Comparison of ENCODE assay signal across 20 cellular contexts in the genomic region with DNA sequence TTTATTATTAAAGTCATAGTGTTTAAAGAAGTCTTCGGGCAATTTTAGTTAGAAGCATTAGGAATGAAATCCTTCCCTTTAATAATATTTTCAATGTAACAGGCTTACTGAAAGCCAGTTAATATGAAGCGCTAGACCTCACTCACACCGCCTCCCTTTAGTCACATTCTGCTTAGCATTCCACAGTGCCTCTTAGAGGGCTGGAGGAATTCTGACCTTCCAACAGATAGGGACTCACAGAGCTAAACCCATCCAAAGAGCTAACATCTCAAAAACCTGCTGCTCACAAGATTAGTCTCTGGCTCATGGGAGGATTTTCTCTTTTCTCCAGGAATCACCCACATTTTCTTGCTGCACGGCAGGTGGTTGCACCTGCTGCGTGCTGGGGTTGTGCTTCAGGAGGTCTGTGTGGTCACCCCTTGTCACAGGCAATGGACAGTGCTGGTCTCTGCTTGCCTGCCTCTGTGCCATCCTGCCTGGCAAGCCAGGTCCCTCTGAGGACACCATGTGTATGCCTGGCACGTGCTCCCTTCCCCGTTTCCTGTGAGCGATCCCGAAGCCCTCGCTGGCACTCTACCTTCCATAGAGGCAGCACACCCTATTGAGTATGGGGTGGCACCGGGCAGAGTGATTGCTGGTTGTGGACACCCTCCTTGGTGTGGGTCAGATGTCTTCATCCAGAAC.
DNase-seq lines count a peak whose midpoint lies in the region; ATAC-seq, FAIRE-seq and TF ChIP-seq lines count a peak whose summit lies in the region.
"Had no signal": no experiment of that assay in that cellular context is flagged by ENCODE, and none has a peak within 500 bp of the region (broad histone marks: within the 10 kb centered on the region; RNA-seq: fewer than 3 reads in every experiment).

No MANE protein-coding gene starts in this region.

- peak; percentile 17 for TF ChIP-seq CTCF in D721Med (IDR thresholded peaks at IDR 0.05; ENCODE audit: insufficient read depth, missing control alignments)
- no peak for TF ChIP-seq CTCF in WERI-Rb-1 (IDR thresholded peaks at IDR 0.05; ENCODE audit: low read depth, low read length)
- no peak for TF ChIP-seq CTCF in smooth muscle cell (IDR thresholded peaks at IDR 0.05; ENCODE audit: borderline replicate concordance, insufficient read depth, poor library complexity, severe bottlenecking)

- H3K36me3 Mint-ChIP-seq in activated naive CD4-positive, alpha-beta T cell treated with anti-CD3 and anti-CD28 coated beads, Interleukin-2, amount 50 U/mL, for 72 hours, result no peaks in the 10 kb centered on the region

- no peak overlapping the region for H2AK5ac ChIP-seq in mesenchymal stem cell (ENCODE audit: low read length, severe bottlenecking)

- H4K8ac ChIP-seq in mesenchymal stem cell (ENCODE audit: low read length), result no peak overlapping the region

- peak overlapping the region; percentile 11 to 55 for H3K18ac ChIP-seq in mesenchymal stem cell (ENCODE audit: low read depth in 1 of 2, low read length in 2 of 2)

- H3K79me2 ChIP-seq in smooth muscle cell (ENCODE audit: low read depth), result no peaks in the 10 kb centered on the region

- no peak overlapping the region for H2BK5ac ChIP-seq in mesenchymal stem cell (ENCODE audit: low read depth, low read length, poor library complexity, severe bottlenecking)

- no peak overlapping the region for H3K27ac Mint-ChIP-seq in activated naive CD4-positive, alpha-beta T cell treated with anti-CD3 and anti-CD28 coated beads, Interleukin-2, amount 50 U/mL, for 72 hours
- H3K27ac Mint-ChIP-seq: CD4-positive, alpha-beta T cell; HFFc6 had no signal

- H2BK15ac ChIP-seq in mesenchymal stem cell (ENCODE audit: low read depth, poor library complexity, severe bottlenecking), result no peak overlapping the region

- no peaks in the 10 kb centered on the region for H3K79me1 ChIP-seq in mesenchymal stem cell (replicated peaks; ENCODE audit: low read length, poor library complexity, severe bottlenecking)

- no peaks in the 10 kb centered on the region for H4K20me1 ChIP-seq in smooth muscle cell (ENCODE audit: low read depth)

- ATAC-seq in GM21381 (IDR thresholded peaks at IDR 0.05; ENCODE audit: unreplicated experiment), result no peak
- ATAC-seq in activated naive CD4-positive, alpha-beta T cell treated with anti-CD3 and anti-CD28 coated beads, Interleukin-2, amount 50 U/mL, for 72 hours, result no peak
- ATAC-seq: A549 had no signal

- H2BK120ac ChIP-seq in mesenchymal stem cell (ENCODE audit: low read depth, low read length), result no peak overlapping the region

- FAIRE-seq in D721Med (lab: Jason Lieb, UNC), result no peak
- FAIRE-seq: A549, GM12892, GM18507 had no signal

- WGBS in mesenchymal stem cell, result 96% methylated on average over 11 of the region's 11 CpGs
- 93% methylated on average over 11 of the region's 11 CpGs for WGBS in smooth muscle cell (ENCODE audit: low lambda C conversion rate)

- H3K14ac ChIP-seq in mesenchymal stem cell (ENCODE audit: low read length in 2 of 2), result no peak overlapping the region

- H2AFZ ChIP-seq in mesenchymal stem cell (ENCODE audit: low read depth, low read length) (no peak overlapping the region), smooth muscle cell (ENCODE audit: low read depth) (no peak overlapping the region)

- H3K9me3 Mint-ChIP-seq in activated naive CD4-positive, alpha-beta T cell treated with anti-CD3 and anti-CD28 coated beads, Interleukin-2, amount 50 U/mL, for 72 hours, result peaks cover 8 to 18% of the 10 kb centered on the region in 2 donors
- H3K9me3 Mint-ChIP-seq: CD4-positive, alpha-beta T cell; HFFc6 had no signal

- peak overlapping the region; percentile 52 for H4K91ac ChIP-seq in mesenchymal stem cell (ENCODE audit: low read length)

- no peak overlapping the region for H3K23ac ChIP-seq in mesenchymal stem cell (ENCODE audit: low read length in 2 of 2)

- H3K4me3 ChIP-seq in WERI-Rb-1 (ENCODE audit: low read depth, low read length), result peak overlapping the region; percentile 25
- no peak overlapping the region for H3K4me3 ChIP-seq in mesenchymal stem cell (ENCODE audit: insufficient read depth in 1 of 2, low read depth in 1 of 2, low read length in 2 of 2)
- no peak overlapping the region for H3K4me3 ChIP-seq in smooth muscle cell
- H3K4me3 ChIP-seq: A549 had no signal

- peak; percentile 36 for DNase-seq in D721Med (ENCODE audit: insufficient read length, low spot score)
- DNase-seq in WERI-Rb-1, result peak; percentile 39
- DNase-seq in mesenchymal stem cell, result no peak
- DNase-seq in smooth muscle cell (lab: John Stamatoyannopoulos, UW; ENCODE audit: unreplicated experiment), result no peak
- no peak for DNase-seq in activated naive CD4-positive, alpha-beta T cell treated with anti-CD3 and anti-CD28 coated beads, Interleukin-2, amount 50 U/mL, for 72 hours (ENCODE audit: low spot score in 2 of 2)
- no peak for DNase-seq in GDM1 (lab: John Stamatoyannopoulos, UW)
- DNase-seq: Calu3; CD4-positive, alpha-beta T cell; DMS53; H7; HFFc6; NCI-H1694 treated with DMSO at 0.1 percent for 48 hours; NCI-H510A; NCI-H748 treated with DMSO at 0.1 percent for 48 hours; SHP77 had no signal

- H3K27me3 ChIP-seq in WERI-Rb-1 (ENCODE audit: insufficient read depth, low read depth, severe bottlenecking), result no peaks in the 10 kb centered on the region
- no peaks in the 10 kb centered on the region for H3K27me3 ChIP-seq in mesenchymal stem cell (ENCODE audit: control insufficient read depth in 1 of 2, insufficient read depth in 1 of 2, low read length in 2 of 2)
- no peaks in the 10 kb centered on the region for H3K27me3 ChIP-seq in smooth muscle cell (ENCODE audit: low read depth)

- H2BK12ac ChIP-seq in mesenchymal stem cell (ENCODE audit: low read length in 2 of 2), result peak overlapping the region in 1 of 2 experiments; percentile 31

- H3K4ac ChIP-seq in mesenchymal stem cell (ENCODE audit: low read depth in 1 of 2, low read length in 2 of 2), result no peak overlapping the region

- H3F3A ChIP-seq in smooth muscle cell (ENCODE audit: low read depth), result peaks cover 14% of the 10 kb centered on the region

- H3K27ac ChIP-seq in WERI-Rb-1 (peak overlapping the region; percentile 56), mesenchymal stem cell (ENCODE audit: low read length, poor library complexity, severe bottlenecking) (no peak overlapping the region), smooth muscle cell (ENCODE audit: low read depth) (peak overlapping the region; percentile 20)
- H3K27ac ChIP-seq: A549, KMS-11 had no signal

- H3K9me3 ChIP-seq in WERI-Rb-1 (ENCODE audit: severe bottlenecking), result no peaks in the 10 kb centered on the region
- no peaks in the 10 kb centered on the region for H3K9me3 ChIP-seq in mesenchymal stem cell (ENCODE audit: control insufficient read depth, low read length)
- H3K9me3 ChIP-seq in smooth muscle cell (replicated peaks; ENCODE audit: low read depth), result no peaks in the 10 kb centered on the region
- H3K9me3 ChIP-seq: A549 had no signal

- H3K36me3 ChIP-seq in WERI-Rb-1 (no peaks in the 10 kb centered on the region), mesenchymal stem cell (ENCODE audit: control insufficient read depth in 1 of 2, insufficient read depth in 2 of 2, low read depth in 1 of 2, low read length in 2 of 2) (no peaks in the 10 kb centered on the region), smooth muscle cell (ENCODE audit: low read depth) (no peaks in the 10 kb centered on the region)

- H3K4me2 ChIP-seq in mesenchymal stem cell (ENCODE audit: low read length, poor library complexity, severe bottlenecking) (no peak overlapping the region), smooth muscle cell (peak overlapping the region; percentile 74)
- H3K4me2 ChIP-seq: A549, KMS-11 had no signal

- H3K9ac ChIP-seq in mesenchymal stem cell (ENCODE audit: low read length), result no peak overlapping the region
- H3K9ac ChIP-seq in smooth muscle cell (ENCODE audit: low read depth), result no peak overlapping the region
- H3K9ac ChIP-seq: KMS-11 had no signal

- no peaks in the 10 kb centered on the region for H3K4me1 ChIP-seq in mesenchymal stem cell (ENCODE audit: control insufficient read depth, insufficient read depth, low read depth, low read length)
- peaks cover 12% of the 10 kb centered on the region for H3K4me1 ChIP-seq in smooth muscle cell (ENCODE audit: low read depth)

Comparison
In these comparisons a context has a peak if more than half of its experiments do, and no peak if none do; other contexts are left out.
1. DNase-seq: peak in D721Med (single experiment) and WERI-Rb-1 (single experiment); none in mesenchymal stem cell (single experiment), smooth muscle cell (single experiment), activated naive CD4-positive, alpha-beta T cell treated with anti-CD3 and anti-CD28 coated beads, Interleukin-2, amount 50 U/mL, for 72 hours (0 of 2) and GDM1 (single experiment).